In the genomic region with DNA sequence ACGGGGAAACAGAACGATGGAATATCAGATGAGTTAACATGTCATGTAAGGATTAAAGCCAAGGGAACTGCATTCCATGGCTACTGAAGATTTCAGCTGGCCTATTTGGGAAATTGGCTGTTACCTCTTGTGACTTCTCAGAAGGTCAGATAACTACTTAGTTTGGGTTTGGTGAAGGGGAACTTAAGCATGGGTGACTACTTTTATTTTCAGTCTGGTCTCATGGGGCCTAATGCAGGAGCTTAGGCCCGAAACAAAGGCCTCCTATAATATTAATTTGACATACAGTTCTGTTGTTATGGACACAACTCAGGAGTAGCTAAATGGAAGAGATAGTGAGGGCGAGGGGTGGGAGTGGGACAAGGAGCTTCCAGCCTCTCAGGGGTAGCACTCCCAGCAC, we compare ENCODE assay signal across 25 cellular contexts. TPM values are rescaled to one million over a fixed set of nuclear protein-coding genes. Genes with fewer than 3 reads are reported as not detected.
DNase-seq lines count a peak whose midpoint lies in the region; ATAC-seq, FAIRE-seq and TF ChIP-seq lines count a peak whose summit lies in the region.
"Had no signal": no experiment of that assay in that cellular context is flagged by ENCODE, and none has a peak within 500 bp of the region (broad histone marks: within the 10 kb centered on the region; RNA-seq: fewer than 3 reads in every experiment).

No MANE protein-coding gene starts in this region.

- H3K4me3 ChIP-seq in GM12878 (no peak overlapping the region), gastroesophageal sphincter (no peak overlapping the region), psoas muscle (no peak overlapping the region), stomach smooth muscle (ENCODE audit: low read length in 2 of 2) (no peak overlapping the region)
- H3K4me3 ChIP-seq: BLaER1, MG63 had no signal

- H3K4me1 ChIP-seq in GM12878 (ENCODE audit: control insufficient read depth, insufficient read depth, low read length) (no peaks in the 10 kb centered on the region), gastroesophageal sphincter (peaks cover 7 to 77% (median 13%) of the 10 kb centered on the region in 3 donors), psoas muscle (peaks cover 31% of the 10 kb centered on the region), stomach smooth muscle (ENCODE audit: control insufficient read depth, insufficient read depth, low read length) (peaks cover 46% of the 10 kb centered on the region)

- TF ChIP-seq EP300 in GM12878 (IDR thresholded peaks at IDR 0.05; ENCODE audit: borderline replicate concordance in 1 of 2, control insufficient read depth in 1 of 2, low read depth in 2 of 2, low read length in 2 of 2) (no peak), gastroesophageal sphincter (IDR thresholded peaks at IDR 0.05) (no peak)

- no peaks in the 10 kb centered on the region for H3K79me2 ChIP-seq in GM12878 (ENCODE audit: control insufficient read depth, insufficient read depth, low read length)

- TF ChIP-seq POLR2A in GM12878 (IDR thresholded peaks at IDR 0.05; ENCODE audit: low read depth, low read length) = no peak
- TF ChIP-seq POLR2A in gastroesophageal sphincter (IDR thresholded peaks at IDR 0.05) = no peak

- H2AFZ ChIP-seq in GM12878 (ENCODE audit: control insufficient read depth, low read depth, low read length) = no peak overlapping the region

- H3K9ac ChIP-seq in GM12878 (ENCODE audit: control insufficient read depth, insufficient read depth, low read length) (no peak overlapping the region), stomach smooth muscle (ENCODE audit: low read length in 2 of 2) (no peak overlapping the region)
- H3K9ac ChIP-seq: BLaER1 had no signal

- intact Hi-C loops in GM12878 (cut with micrococcal nuclease; ENCODE audit: unreplicated experiment) = no loop called here
- intact Hi-C loops in psoas muscle (cut with DNase I) = no loop called here

- H3K4me1 Mint-ChIP-seq in progenitor cell of endocrine pancreas (ENCODE audit: low read depth) = peaks cover under 1% of the 10 kb centered on the region
- H3K4me1 Mint-ChIP-seq: CD4-positive, alpha-beta memory T cell had no signal

- peaks cover 0 to 4% of the 10 kb centered on the region in 2 experiments; a peak in 2 of 4 replicates for H3K27me3 ChIP-seq in GM12878 (replicated peaks in 1 of 2; ENCODE audit: control insufficient read depth in 2 of 2, insufficient read depth in 2 of 2, low read length in 1 of 2)
- H3K27me3 ChIP-seq in gastroesophageal sphincter = no peaks in the 10 kb centered on the region
- no peaks in the 10 kb centered on the region for H3K27me3 ChIP-seq in psoas muscle (ENCODE audit: insufficient read depth in 3 of 3, low read length in 2 of 3)
- H3K27me3 ChIP-seq in stomach smooth muscle (ENCODE audit: control insufficient read depth in 1 of 2, insufficient read depth in 2 of 2, low read length in 2 of 2) = no peaks in the 10 kb centered on the region
- H3K27me3 ChIP-seq: MG63 had no signal

- H3K36me3 Mint-ChIP-seq in progenitor cell of endocrine pancreas (ENCODE audit: insufficient read depth) = no peaks in the 10 kb centered on the region
- H3K36me3 Mint-ChIP-seq: CD4-positive, alpha-beta memory T cell had no signal

- no peak for FAIRE-seq in GM12878 (lab: Jason Lieb, UNC)
- FAIRE-seq: GM12892, GM18507, HTR-8/SVneo had no signal

- H3K27ac Mint-ChIP-seq in progenitor cell of endocrine pancreas = no peak overlapping the region
- H3K27ac Mint-ChIP-seq: CD4-positive, alpha-beta memory T cell had no signal

- RAD21 ChIA-PET in GM12878 (lab: Charles Lee; ENCODE audit: unreplicated experiment) = no interaction called here

- POLR2A ChIA-PET in GM12878 (lab: Charles Lee) = no interaction called here

- H3K4me3 Mint-ChIP-seq in progenitor cell of endocrine pancreas (ENCODE audit: low read depth) = no peak overlapping the region
- H3K4me3 Mint-ChIP-seq: CD4-positive, alpha-beta memory T cell had no signal

- H3K27ac ChIP-seq in GM12878 (ENCODE audit: control insufficient read depth, insufficient read depth) (no peak overlapping the region), gastroesophageal sphincter (peak overlapping the region in 3 of 4 donors; percentile 22 to 50 (median 42)), psoas muscle (peak overlapping the region; percentile 61), stomach smooth muscle (ENCODE audit: low read length) (peak overlapping the region; percentile 38)
- H3K27ac ChIP-seq: BLaER1 had no signal

- SMC1A ChIA-PET in GM12878 (lab: Charles Lee; ENCODE audit: uncharacterized antibody, unreplicated experiment) = no interaction called here

- H3K9me3 ChIP-seq in GM12878 (replicated peaks; ENCODE audit: control insufficient read depth, insufficient read depth, low read length) (no peaks in the 10 kb centered on the region), gastroesophageal sphincter (no peaks in the 10 kb centered on the region), psoas muscle (no peaks in the 10 kb centered on the region), stomach smooth muscle (ENCODE audit: control insufficient read depth in 2 of 2, low read length in 2 of 2) (no peaks in the 10 kb centered on the region)
- H3K9me3 ChIP-seq: BLaER1, MG63 had no signal

- BruUV-seq in GM12878 (replicated peaks; lab: Mats Ljungman, UMichigan) = no TSS peak

- peaks cover 25% of the 10 kb centered on the region for H3K27me3 Mint-ChIP-seq in progenitor cell of endocrine pancreas

- TF ChIP-seq RAD21 in GM12878 (IDR thresholded peaks at IDR 0.05; ENCODE audit: insufficient read depth, low read depth, low read length) = no peak

- DNase-seq in GM12878 (ENCODE audit: low read depth, low spot score) (no peak), psoas muscle (no peak), progenitor cell of endocrine pancreas (ENCODE audit: low spot score, unreplicated experiment) (no peak), dedifferentiated amniotic fluid mesenchymal stem cell (ENCODE audit: extremely low spot score) (no peak)
- DNase-seq in stimulated activated naive CD8-positive, alpha-beta T cell treated with anti-CD3 and anti-CD28 coated beads, Interleukin-15, Interleukin-2, amounts not matched to agents 100 U/mL and 50 U/mL, for 24 hours = no peak
- DNase-seq: CD4-positive, alpha-beta memory T cell; DMS53; EL; IMR-90; Kasumi-1; MG63; NCI-H1092; NCI-H146; NCI-H2029 treated with DMSO at 0.1 percent for 48 hours; NCI-H2171; NCI-H526; PC-3; RPMI8226; SHP77 treated with DMSO at 0.1 percent for 48 hours had no signal

- no peaks in the 10 kb centered on the region for H3K9me3 Mint-ChIP-seq in progenitor cell of endocrine pancreas (ENCODE audit: low read depth)
- H3K9me3 Mint-ChIP-seq: CD4-positive, alpha-beta memory T cell had no signal

- ATAC-seq in GM12878 (no peak), gastroesophageal sphincter (no peak), psoas muscle (no peak)
- ATAC-seq in stimulated activated naive CD8-positive, alpha-beta T cell treated with anti-CD3 and anti-CD28 coated beads, Interleukin-15, Interleukin-2, amounts not matched to agents 100 U/mL and 50 U/mL, for 24 hours = no peak
- ATAC-seq: PC-3 had no signal

- H3K4me2 ChIP-seq in GM12878 (ENCODE audit: control insufficient read depth, insufficient read depth) = no peak overlapping the region
- H3K4me2 ChIP-seq: BLaER1 had no signal

- no peaks in the 10 kb centered on the region for H4K20me1 ChIP-seq in GM12878 (ENCODE audit: control insufficient read depth, insufficient read depth)
- H4K20me1 ChIP-seq: BLaER1 had no signal

- CTCF ChIA-PET in GM12878 (lab: Yijun Ruan, JAX) = no interaction called here

- 72% methylated on average over 4 of the region's 4 CpGs for WGBS in GM12878 (ENCODE audit: insufficient coverage, insufficient replicate concordance, low lambda C conversion rate, missing lambda C conversion rate)
- WGBS in gastroesophageal sphincter (ENCODE audit: low coverage in 1 of 2), 2 donors = 36 to 40% methylated on average over 1 to 2 of the region's 4 CpGs
- 41 to 57% (median 41%) methylated on average over 4 of the region's 4 CpGs for WGBS in psoas muscle, 3 donors

- H3K36me3 ChIP-seq in GM12878 (ENCODE audit: control insufficient read depth in 2 of 2, insufficient read depth in 2 of 2, low read length in 1 of 2) = no peaks in the 10 kb centered on the region
- no peaks in the 10 kb centered on the region for H3K36me3 ChIP-seq in gastroesophageal sphincter
- no peaks in the 10 kb centered on the region for H3K36me3 ChIP-seq in psoas muscle (ENCODE audit: insufficient read depth in 1 of 2, low read depth in 1 of 2)
- H3K36me3 ChIP-seq in stomach smooth muscle (ENCODE audit: control insufficient read depth in 2 of 2, insufficient read depth in 2 of 2, low read length in 2 of 2) = peaks cover 0 to 2% of the 10 kb centered on the region in 2 donors
- H3K36me3 ChIP-seq: BLaER1, MG63 had no signal

- in situ Hi-C loops in GM12878 (cut with MboI) = loop anchor here (5.0 kb wide), 1 partner anchor 51 kb away; no protein-coding TSS in a partner anchor

- no peak for TF ChIP-seq CTCF in GM12878 (IDR thresholded peaks at IDR 0.05 in 2 of 3, conservative IDR thresholded peaks at IDR 0.05 in 1 of 3; ENCODE audit: control insufficient read depth in 2 of 3, extremely low read depth in 1 of 3, insufficient read depth in 1 of 3, low read depth in 3 of 3, low read length in 3 of 3)
- no peak for TF ChIP-seq CTCF in gastroesophageal sphincter (IDR thresholded peaks at IDR 0.05)
- TF ChIP-seq CTCF in psoas muscle (IDR thresholded peaks at IDR 0.05) = no peak
- TF ChIP-seq CTCF in progenitor cell of endocrine pancreas (IDR thresholded peaks at IDR 0.05; ENCODE audit: unreplicated experiment) = no peak

TF ChIP-seq in GM12878, 131 proteins besides CTCF, POLR2A, EP300 and RAD21 (continues in another document):
- TF ChIP-seq ZNF622 (IDR thresholded peaks at IDR 0.05) = no peak

RNA-seq across cellular contexts. Expression of a gene that starts 44.0 kb away (rescaled TPM):
- not detected in 2 replicates for total RNA-seq in GM12878 (2013; cell fraction: nucleolus; rRNA removed)
- total RNA-seq in GM12878 (2014; rRNA removed) (0.06 TPM in 1 of 2 replicates, not detected in the other), GM12878 (2014; rRNA removed; fragmentation: Illumina TruSeq; extraction: Trizol) (0.04 TPM in 1 of 2 replicates, not detected in the other), GM12878 (2021) (0.40 TPM in 1 of 2 replicates, not detected in the other), gastroesophageal sphincter (under 1 TPM in 2 of 4 donors, not detected in 2; 0.62 to 0.96 TPM), psoas muscle (under 1 TPM in 1 of 4 donors, not detected in 3; 0.19 TPM), progenitor cell of endocrine pancreas (not detected in 2 replicates)
- polyA plus RNA-seq in GM12878 (2011; ENCODE audit: low read depth) = not detected
- polyA plus RNA-seq in GM12878 (2011; rRNA removed) (not detected in 2 replicates), GM12878 (2014; fragmentation: Illumina TruSeq; extraction: Trizol) (0.07 TPM in 1 of 2 replicates, not detected in the other), GM12878 (2014; fragmentation: Nextera tagmentation; extraction: Ambion mirVana) (not detected), GM12878 (2014; rRNA removed) (0.09 TPM in 1 of 2 replicates, not detected in the other), GM12878 (2016; fragmentation: Nextera tagmentation; extraction: Ambion mirVana) (not detected), psoas muscle (under 1 TPM in 1 of 3 donors, not detected in 2; 0.04 TPM)
- polyA plus RNA-seq in GM12878 (2011; cell fraction: cytosol; rRNA removed) = not detected in 2 replicates
- not detected in 2 replicates for polyA plus RNA-seq in GM12878 (2011; cell fraction: nucleus; rRNA removed)
- 0.04 TPM in 1 of 2 replicates, not detected in the other for polyA plus RNA-seq in GM12878 (2012)
- not detected in 2 replicates for polyA minus RNA-seq in GM12878 (2011; rRNA and poly(A)+ RNA removed)
- not detected in 2 replicates for polyA minus RNA-seq in GM12878 (2011; cell fraction: cytosol; rRNA and poly(A)+ RNA removed)
- polyA minus RNA-seq in GM12878 (2011; cell fraction: nucleus; rRNA and poly(A)+ RNA removed) = not detected in 2 replicates
- total RNA-seq: CD4-positive, alpha-beta memory T cell had no signal
- polyA plus RNA-seq: CD4-positive, alpha-beta memory T cell; IMR-90 had no signal
